14 cellular contexts compared by ENCODE assay signal in genomic region chr3:100384735-100385134, GRCh38.
"Had no signal": no experiment of that assay in that cellular context is flagged by ENCODE, and none has a peak within 500 bp of the region (broad histone marks: within the 10 kb centered on the region; RNA-seq: fewer than 3 reads in every experiment).

No MANE protein-coding gene starts in this region.

- DNase-seq: activated CD4-positive, alpha-beta memory T cell treated with anti-CD3 and anti-CD28 coated beads, Interleukin-2, amount 10 ng/mL, durations not matched to agents 7 days and 5 days; activated CD4-positive, alpha-beta T cell treated with anti-CD3 and anti-CD28 coated beads for 36 hours; activated naive CD8-positive, alpha-beta T cell treated with anti-CD3 and anti-CD28 coated beads, Interleukin-2, amount 50 U/mL, for 24 hours; caudate nucleus; effector memory CD4-positive, alpha-beta T cell; glutamatergic neuron; islet precursor cell; left ventricle myocardium superior; pancreas; stimulated activated CD4-positive, alpha-beta T cell treated with anti-CD3 and anti-CD28 coated beads, Interleukin-15, amount 100 ng/mL, for 24 hours; stimulated activated CD4-positive, alpha-beta T cell treated with anti-CD3 and anti-CD28 coated beads, Interleukin-4, amount 100 ng/mL, for 24 hours; testis; WERI-Rb-1 had no signal

- FAIRE-seq: pancreas had no signal

- H3K9me3 ChIP-seq: pancreas, testis had no signal

- H3K9me3 Mint-ChIP-seq: stimulated activated naive CD8-positive, alpha-beta T cell treated with anti-CD3 and anti-CD28 coated beads, Interleukin-15, Interleukin-2, amounts not matched to agents 100 ng/mL and 50 ng/mL, for 24 hours had no signal

- ATAC-seq: activated CD4-positive, alpha-beta T cell treated with anti-CD3 and anti-CD28 coated beads for 36 hours; activated naive CD8-positive, alpha-beta T cell treated with anti-CD3 and anti-CD28 coated beads, Interleukin-2, amount 50 U/mL, for 24 hours; left ventricle myocardium superior had no signal

- H3K4me3 Mint-ChIP-seq: activated CD4-positive, alpha-beta memory T cell treated with anti-CD3 and anti-CD28 coated beads, Interleukin-2, amount 10 ng/mL, durations not matched to agents 7 days and 5 days; activated CD4-positive, alpha-beta T cell treated with anti-CD3 and anti-CD28 coated beads for 36 hours; activated naive CD8-positive, alpha-beta T cell treated with anti-CD3 and anti-CD28 coated beads, Interleukin-2, amount 50 U/mL, for 24 hours; stimulated activated naive CD8-positive, alpha-beta T cell treated with anti-CD3 and anti-CD28 coated beads, Interleukin-15, Interleukin-2, amounts not matched to agents 100 ng/mL and 50 ng/mL, for 24 hours had no signal

- H3K27ac Mint-ChIP-seq: activated CD4-positive, alpha-beta memory T cell treated with anti-CD3 and anti-CD28 coated beads, Interleukin-2, amount 10 ng/mL, durations not matched to agents 7 days and 5 days; activated CD4-positive, alpha-beta T cell treated with anti-CD3 and anti-CD28 coated beads for 36 hours; activated naive CD8-positive, alpha-beta T cell treated with anti-CD3 and anti-CD28 coated beads, Interleukin-2, amount 50 U/mL, for 24 hours; stimulated activated naive CD8-positive, alpha-beta T cell treated with anti-CD3 and anti-CD28 coated beads, Interleukin-15, Interleukin-2, amounts not matched to agents 100 ng/mL and 50 ng/mL, for 24 hours had no signal

- H3K27me3 Mint-ChIP-seq: activated CD4-positive, alpha-beta memory T cell treated with anti-CD3 and anti-CD28 coated beads, Interleukin-2, amount 10 ng/mL, durations not matched to agents 7 days and 5 days; activated CD4-positive, alpha-beta T cell treated with anti-CD3 and anti-CD28 coated beads for 36 hours; activated naive CD8-positive, alpha-beta T cell treated with anti-CD3 and anti-CD28 coated beads, Interleukin-2, amount 50 U/mL, for 24 hours; stimulated activated naive CD8-positive, alpha-beta T cell treated with anti-CD3 and anti-CD28 coated beads, Interleukin-15, Interleukin-2, amounts not matched to agents 100 ng/mL and 50 ng/mL, for 24 hours had no signal
